In the genomic region with DNA sequence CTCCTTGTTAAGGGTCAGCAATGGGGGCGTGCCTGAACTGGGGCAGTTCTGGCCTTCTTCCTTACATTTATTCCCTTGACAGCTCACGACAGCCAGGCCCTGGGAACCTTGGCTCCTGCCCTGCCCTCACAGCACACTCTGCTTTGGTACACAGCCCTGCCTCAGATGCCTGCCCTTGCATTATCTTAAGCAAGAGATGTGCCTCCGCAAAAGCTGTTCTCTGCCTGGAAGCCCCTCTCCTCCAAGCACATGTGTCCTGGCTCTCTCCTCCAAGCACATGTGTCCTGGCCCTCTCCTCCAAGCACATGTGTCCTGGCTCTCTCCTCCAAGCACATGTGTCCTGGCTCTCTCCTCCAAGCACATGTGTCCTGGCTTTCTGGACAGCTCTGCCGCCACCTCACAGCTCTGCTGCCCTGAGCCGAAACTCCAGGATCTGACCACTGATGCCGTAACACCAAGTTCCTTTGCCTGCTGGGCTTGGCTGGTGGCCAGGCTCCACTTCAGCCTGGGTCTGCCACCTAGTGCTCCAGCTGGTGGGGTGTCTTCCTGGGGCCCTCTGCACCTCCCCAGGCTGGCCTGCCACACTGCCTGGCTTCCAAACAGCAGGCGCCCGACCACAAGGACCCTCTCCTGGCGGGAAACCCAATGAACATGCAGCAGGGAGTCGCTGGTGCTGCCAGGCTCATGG, we compare ENCODE assay signal across 8 cellular contexts. TPM values are rescaled to one million over a fixed set of nuclear protein-coding genes. Genes with fewer than 3 reads are reported as not detected.
A peak's percentile ranks its signal among the peaks of the same experiment; 100 is the strongest.
DNase-seq lines count a peak whose midpoint lies in the region; ATAC-seq and TF ChIP-seq lines count a peak whose summit lies in the region.
"Had no signal": no experiment of that assay in that cellular context is flagged by ENCODE, and none has a peak within 500 bp of the region (broad histone marks: within the 10 kb centered on the region; RNA-seq: fewer than 3 reads in every experiment).

No MANE protein-coding gene starts in this region.

- 18 to 21% methylated on average over 2 to 6 of the region's 10 CpGs for WGBS in gastroesophageal sphincter (ENCODE audit: low coverage in 1 of 2), 2 donors
- 43 to 71% (median 53%) methylated on average over 8 to 10 of the region's 10 CpGs for WGBS in spleen, 5 donors

- no peak for TF ChIP-seq EP300 in gastroesophageal sphincter (IDR thresholded peaks at IDR 0.05)

- H3K27ac Mint-ChIP-seq in HFFc6: no peak overlapping the region

- H3K9me3 ChIP-seq in gastroesophageal sphincter (no peaks in the 10 kb centered on the region), spleen (no peaks in the 10 kb centered on the region)

- peak overlapping the region; percentile 63 for H3K4me3 Mint-ChIP-seq in HFFc6

- peaks cover 9 to 86% (median 59%) of the 10 kb centered on the region in 3 donors for H3K4me1 ChIP-seq in gastroesophageal sphincter
- H3K4me1 ChIP-seq in spleen: peaks cover 13 to 62% (median 28%) of the 10 kb centered on the region in 6 donors

- TF ChIP-seq POLR2A in gastroesophageal sphincter (IDR thresholded peaks at IDR 0.05): no peak
- TF ChIP-seq POLR2A in spleen (IDR thresholded peaks at IDR 0.05): no peak

- no peaks in the 10 kb centered on the region for H3K9me3 Mint-ChIP-seq in HFFc6

- peak; percentile 40 for ATAC-seq in gastroesophageal sphincter
- ATAC-seq in GM18909 (IDR thresholded peaks at IDR 0.05; ENCODE audit: poor library complexity, unreplicated experiment): no peak
- ATAC-seq in GM21528 (IDR thresholded peaks at IDR 0.05; ENCODE audit: low FRiP score, unreplicated experiment): no peak

- no peaks in the 10 kb centered on the region; the same call in 1 of the 2 replicates for H3K4me1 Mint-ChIP-seq in HFFc6 (ENCODE audit: low read depth)

- H3K36me3 ChIP-seq in gastroesophageal sphincter (peaks cover 0 to 18% of the 10 kb centered on the region in 2 donors), spleen (no peaks in the 10 kb centered on the region)

- intact Hi-C loops in spleen (cut with DNase I; ENCODE audit: low total_unique reads): no loop called here

- H3K4me3 ChIP-seq in gastroesophageal sphincter (peak overlapping the region in 1 of 2 donors; percentile 18), spleen (peak overlapping the region in 3 of 8 donors; percentile 3 to 51 (median 26))

- TF ChIP-seq CTCF in HFFc6 (IDR thresholded peaks at IDR 0.05) (no peak), gastroesophageal sphincter (IDR thresholded peaks at IDR 0.05) (no peak), spleen (IDR thresholded peaks at IDR 0.05 in 8 of 11, conservative IDR thresholded peaks at IDR 0.05 in 3 of 11) (no peak)

- H3K27ac ChIP-seq in gastroesophageal sphincter (peak overlapping the region; percentile 9 to 81 (median 61)), spleen (peak overlapping the region in 6 of 8 donors; percentile 48 to 69 (median 60))

- no peaks in the 10 kb centered on the region for H3K27me3 ChIP-seq in gastroesophageal sphincter
- no peaks in the 10 kb centered on the region for H3K27me3 ChIP-seq in spleen (replicated peaks in 1 of 7)

- H3K36me3 Mint-ChIP-seq in HFFc6 (ENCODE audit: low read depth): no peaks in the 10 kb centered on the region

- DNase-seq in HFFc6 (peak; percentile 8), NCI-H69 (lab: John Stamatoyannopoulos, UW) (peak; percentile 70), spleen (no peak)
- DNase-seq in stimulated activated CD4-positive, alpha-beta T cell treated with anti-CD3 and anti-CD28 coated beads, Interleukin-4, amount 100 ng/mL, for 1 hour: no peak
- DNase-seq: GOT3 had no signal

- peaks cover 56% of the 10 kb centered on the region for H3K27me3 Mint-ChIP-seq in HFFc6 (ENCODE audit: insufficient read depth)

RNA-seq across cellular contexts. Expression of a gene that starts 53.1 kb away (rescaled TPM):
- not detected for total RNA-seq in HFFc6 (2021; fragmentation: NEBNext Ultra II Directional; extraction: Animal tissue kit (Norgen Biotek cat#: 25700))
- total RNA-seq in gastroesophageal sphincter (100 to 1,000 TPM in 2 of 4 donors, 10 to 100 TPM in 2; 37.3 to 107 (median 75.9) TPM), spleen (10 to 100 TPM; 12.5 to 43.5 (median 20.3) TPM)
- 1 to 10 TPM in 2 of 3 donors, under 1 TPM in 1; 0.46 to 3.0 (median 2.0) TPM for polyA plus RNA-seq in spleen

Comparison
In these comparisons a context has a peak if more than half of its experiments do, and no peak if none do; other contexts are left out.
1. DNase-seq: peak in HFFc6 (single experiment) and NCI-H69 (single experiment); none in spleen (single experiment) and stimulated activated CD4-positive, alpha-beta T cell treated with anti-CD3 and anti-CD28 coated beads, Interleukin-4, amount 100 ng/mL, for 1 hour (single experiment).
2. RNA of a gene that starts 53.1 kb away (total RNA-seq): 37.3 to 107 TPM in gastroesophageal sphincter and 12.5 to 43.5 TPM in spleen; not detected in HFFc6; every median in the first group is over 10 times any median in the second.